Comparison of ENCODE assay signal across 17 cellular contexts in genomic region chr17:64538508-64539120, GRCh38. TPM values are rescaled to one million over a fixed set of nuclear protein-coding genes. Genes with fewer than 3 reads are reported as not detected.
DNase-seq lines count a peak whose midpoint lies in the region; ATAC-seq, FAIRE-seq and TF ChIP-seq lines count a peak whose summit lies in the region.
"Had no signal": no experiment of that assay in that cellular context is flagged by ENCODE, and none has a peak within 500 bp of the region (broad histone marks: within the 10 kb centered on the region; RNA-seq: fewer than 3 reads in every experiment).

No MANE protein-coding gene starts in this region.

- H3K9me1 ChIP-seq in K562 (ENCODE audit: control insufficient read depth, insufficient read depth, low read length), result no peaks in the 10 kb centered on the region

- TF ChIP-seq RAD21 in K562 (CRISPR knock-in tag; conservative IDR thresholded peaks at IDR 0.05 in 1 of 2, IDR thresholded peaks at IDR 0.05 in 1 of 2), result no peak

- no TSS peak for BruUV-seq in K562 (replicated peaks; lab: Mats Ljungman, UMichigan)

- no peaks in the 10 kb centered on the region for H3K9me3 ChIP-seq in K562 (replicated peaks; ENCODE audit: control insufficient read depth, insufficient read depth, low read depth, low read length)

- H3K27me3 ChIP-seq in K562 (ENCODE audit: control insufficient read depth in 2 of 2, insufficient read depth in 2 of 2, low read length in 2 of 2), result no peaks in the 10 kb centered on the region

- H4K20me1 ChIP-seq in K562 (replicated peaks; ENCODE audit: control insufficient read depth, insufficient read depth, low read length), result no peaks in the 10 kb centered on the region

- 89% methylated on average over 7 of the region's 7 CpGs for WGBS in K562 (ENCODE audit: insufficient coverage, low coverage, missing lambda C conversion rate)

- DNase-seq in activated CD4-positive, alpha-beta T cell treated with anti-CD3 and anti-CD28 coated beads, Interleukin-2, amount 10 ng/mL, durations not matched to agents 7 days and 5 days, result no peak
- DNase-seq in activated CD4-positive, alpha-beta T cell treated with anti-CD3 and anti-CD28 coated beads for 4 hours, result no peak
- no peak for DNase-seq in K562 (ENCODE audit: extremely low read depth in 1 of 4, low spot score in 3 of 4)
- DNase-seq in natural killer cell treated with Interleukin-12 subunit alpha and Interleukin-12 subunit beta and Interleukin-15 and Interleukin-18, amount 100 ng/mL, for 72 hours (ENCODE audit: low spot score), result no peak
- no peak for DNase-seq in NCI-H526 (lab: John Stamatoyannopoulos, UW)
- DNase-seq: ACHN; activated CD8-positive, alpha-beta memory T cell treated with anti-CD3 and anti-CD28 coated beads, Interleukin-2, amount 50 U/mL, for 48 hours; aorta; DMS53; mammary epithelial cell; NCI-H187; NCI-H82; trophoblast cell had no signal

- CTCF ChIA-PET in activated CD4-positive, alpha-beta T cell treated with anti-CD3 and anti-CD28 coated beads, Interleukin-2, amount 10 ng/mL, durations not matched to agents 7 days and 5 days (lab: Charles Lee), result interaction anchor here (1.0 to 2.0 kb wide), 3 partner anchors 10 to 47 kb away, joined by 3 to 4 read pairs (median 4); no protein-coding TSS in a partner anchor
- CTCF ChIA-PET in K562 (lab: Yijun Ruan, JAX; ENCODE audit: low intra/inter-chr PET ratio), result interaction anchor here (0.7 kb wide), 1 partner anchor 124 kb away, joined by 3 read pairs; no protein-coding TSS in a partner anchor

- in situ Hi-C loops in K562 (cut with MboI), result no loop called here

- peak; percentile 59 for TF ChIP-seq POLR2A in K562 (conservative IDR thresholded peaks at IDR 0.05)

- H3K27ac Mint-ChIP-seq in activated CD4-positive, alpha-beta T cell treated with anti-CD3 and anti-CD28 coated beads, Interleukin-2, amount 10 ng/mL, durations not matched to agents 7 days and 5 days, result peak overlapping the region; percentile 54
- H3K27ac Mint-ChIP-seq in IgD-negative memory B cell, result peak overlapping the region in 2 of 3 donors; percentile 13 to 35
- H3K27ac Mint-ChIP-seq in natural killer cell treated with Interleukin-12 subunit alpha and Interleukin-12 subunit beta and Interleukin-15 and Interleukin-18, amount 100 ng/mL, for 72 hours, result peak overlapping the region; percentile 5 to 20

- TF ChIP-seq CTCF in K562 (IDR thresholded peaks at IDR 0.05 in 2 of 3, conservative IDR thresholded peaks at IDR 0.05 in 1 of 3; ENCODE audit: insufficient read depth in 2 of 3, low read depth in 1 of 3, low read length in 3 of 3), result no peak

- no peak overlapping the region for H2AFZ ChIP-seq in K562 (ENCODE audit: low read depth, low read length)
- H2AFZ ChIP-seq: parathyroid adenoma had no signal

- no peak for TF ChIP-seq EP300 in K562 (IDR thresholded peaks at IDR 0.05; ENCODE audit: low read length)

- H3K36me3 Mint-ChIP-seq in activated CD4-positive, alpha-beta T cell treated with anti-CD3 and anti-CD28 coated beads, Interleukin-2, amount 10 ng/mL, durations not matched to agents 7 days and 5 days (ENCODE audit: low read depth), result peaks cover 33% of the 10 kb centered on the region
- no peaks in the 10 kb centered on the region for H3K36me3 Mint-ChIP-seq in IgD-negative memory B cell
- H3K36me3 Mint-ChIP-seq in natural killer cell treated with Interleukin-12 subunit alpha and Interleukin-12 subunit beta and Interleukin-15 and Interleukin-18, amount 100 ng/mL, for 72 hours, result peaks cover 12% of the 10 kb centered on the region

- FAIRE-seq in K562 (lab: Jason Lieb, UNC), result no peak

- no peak overlapping the region for H3K4me3 ChIP-seq in K562

- H3K4me2 ChIP-seq in K562 (ENCODE audit: insufficient read depth, low read length), result no peak overlapping the region

- POLR2A ChIA-PET in activated CD4-positive, alpha-beta T cell treated with anti-CD3 and anti-CD28 coated beads, Interleukin-2, amount 10 ng/mL, durations not matched to agents 7 days and 5 days (lab: Charles Lee), result no interaction called here
- POLR2A ChIA-PET in K562 (lab: Yijun Ruan, JAX), result interaction anchor here (0.6 to 2.7 kb wide), 10 partner anchors 9 to 189 kb away, joined by 3 to 15 read pairs (median 4); partner anchors contain the start of genes CEP95 and DDX5

- intact Hi-C loops in K562 (cut with micrococcal nuclease), result loop anchor here (10.0 kb wide), 1 partner anchor 106 kb away; no protein-coding TSS in a partner anchor

- H3K27me3 Mint-ChIP-seq in activated CD4-positive, alpha-beta T cell treated with anti-CD3 and anti-CD28 coated beads, Interleukin-2, amount 10 ng/mL, durations not matched to agents 7 days and 5 days, result no peaks in the 10 kb centered on the region
- H3K27me3 Mint-ChIP-seq in IgD-negative memory B cell, result no peaks in the 10 kb centered on the region
- no peaks in the 10 kb centered on the region for H3K27me3 Mint-ChIP-seq in natural killer cell treated with Interleukin-12 subunit alpha and Interleukin-12 subunit beta and Interleukin-15 and Interleukin-18, amount 100 ng/mL, for 72 hours

- H3K9ac ChIP-seq in K562 (ENCODE audit: insufficient read depth in 1 of 2, low read depth in 2 of 2, low read length in 2 of 2), result no peak overlapping the region
- H3K9ac ChIP-seq: parathyroid adenoma had no signal

- H3K79me2 ChIP-seq in K562 (ENCODE audit: control insufficient read depth, insufficient read depth, low read length), result no peaks in the 10 kb centered on the region
- H3K79me2 ChIP-seq: parathyroid adenoma had no signal

- H3K36me3 ChIP-seq in K562 (ENCODE audit: control insufficient read depth, insufficient read depth, low read length), result peaks cover 68% of the 10 kb centered on the region

- H3K9me3 Mint-ChIP-seq in activated CD4-positive, alpha-beta T cell treated with anti-CD3 and anti-CD28 coated beads, Interleukin-2, amount 10 ng/mL, durations not matched to agents 7 days and 5 days, result no peaks in the 10 kb centered on the region
- H3K9me3 Mint-ChIP-seq in IgD-negative memory B cell, result no peaks in the 10 kb centered on the region
- H3K9me3 Mint-ChIP-seq in natural killer cell treated with Interleukin-12 subunit alpha and Interleukin-12 subunit beta and Interleukin-15 and Interleukin-18, amount 100 ng/mL, for 72 hours, result no peaks in the 10 kb centered on the region

- peaks cover 0 to 19% of the 10 kb centered on the region in 2 experiments; a peak in 3 of 5 replicates for H3K4me1 ChIP-seq in K562 (replicated peaks in 1 of 2; ENCODE audit: control insufficient read depth in 2 of 2, insufficient read depth in 2 of 2, low read length in 2 of 2)
- H3K4me1 ChIP-seq: parathyroid adenoma had no signal

- H3K4me1 Mint-ChIP-seq in activated CD4-positive, alpha-beta T cell treated with anti-CD3 and anti-CD28 coated beads, Interleukin-2, amount 10 ng/mL, durations not matched to agents 7 days and 5 days, result no peaks in the 10 kb centered on the region
- H3K4me1 Mint-ChIP-seq in IgD-negative memory B cell, result peaks cover 0 to 4% (median 0%) of the 10 kb centered on the region in 3 donors
- peaks cover 3 to 4% of the 10 kb centered on the region in 2 donors for H3K4me1 Mint-ChIP-seq in natural killer cell treated with Interleukin-12 subunit alpha and Interleukin-12 subunit beta and Interleukin-15 and Interleukin-18, amount 100 ng/mL, for 72 hours (ENCODE audit: low read depth in 2 of 2)

- no peak overlapping the region for H3K4me3 Mint-ChIP-seq in activated CD4-positive, alpha-beta T cell treated with anti-CD3 and anti-CD28 coated beads, Interleukin-2, amount 10 ng/mL, durations not matched to agents 7 days and 5 days
- peak overlapping the region in 1 of 4 donors; percentile 6 for H3K4me3 Mint-ChIP-seq in IgD-negative memory B cell
- H3K4me3 Mint-ChIP-seq in natural killer cell treated with Interleukin-12 subunit alpha and Interleukin-12 subunit beta and Interleukin-15 and Interleukin-18, amount 100 ng/mL, for 72 hours, result no peak overlapping the region

- ATAC-seq in K562, result no peak
- ATAC-seq in natural killer cell treated with Interleukin-12 subunit alpha and Interleukin-12 subunit beta and Interleukin-15 and Interleukin-18, amount 100 ng/mL, for 72 hours, result no peak
- no peak for ATAC-seq in GM19395 (IDR thresholded peaks at IDR 0.05; ENCODE audit: unreplicated experiment)
- ATAC-seq in GM19397 (IDR thresholded peaks at IDR 0.05; ENCODE audit: unreplicated experiment), result no peak

- no peak overlapping the region for H3K27ac ChIP-seq in K562 (ENCODE audit: extremely low read depth, low read depth, low read length)
- H3K27ac ChIP-seq: parathyroid adenoma had no signal

RNA-seq across cellular contexts. Expression of gene CEP95, which starts 31.8 kb away (rescaled TPM):
- total RNA-seq in activated CD4-positive, alpha-beta T cell treated with anti-CD3 and anti-CD28 coated beads, Interleukin-2, amount 10 ng/mL, durations not matched to agents 7 days and 5 days, result 10 to 100 TPM; 45.4 to 48.1 TPM
- 15.4 TPM for polyA plus RNA-seq in IgD-negative memory B cell
- total RNA-seq in K562 (2011; cell fraction: chromatin; rRNA removed; ENCODE audit: low replicate concordance), result 138 and 394 TPM in 2 replicates
- 72.7 and 85.0 TPM in 2 replicates for total RNA-seq in K562 (2011; cell fraction: nucleolus; rRNA removed)
- 132 and 153 TPM in 2 replicates for total RNA-seq in K562 (2011; cell fraction: nucleoplasm; rRNA removed)
- total RNA-seq in K562 (2014; rRNA removed), result 51.3 and 53.5 TPM in 2 replicates
- 71.8 and 80.0 TPM in 2 replicates for total RNA-seq in K562 (2014; rRNA removed; fragmentation: Illumina TruSeq; extraction: Trizol)
- 50.0 and 57.1 TPM in 2 replicates for total RNA-seq in K562 (2015; rRNA removed; fragmentation: Illumina TruSeq; extraction: Trizol)
- total RNA-seq in K562 (2021), result 48.0 and 48.3 TPM in 2 replicates
- 80.7 and 83.4 TPM in 2 replicates for polyA plus RNA-seq in K562 (2011; rRNA removed)
- polyA plus RNA-seq in K562 (2011; cell fraction: cytosol; rRNA removed), result 9.7 and 20.4 TPM in 2 replicates
- polyA plus RNA-seq in K562 (2011; cell fraction: nucleus; rRNA removed), result 149 and 214 TPM in 2 replicates
- 34.4 and 59.0 TPM in 2 replicates for polyA plus RNA-seq in K562 (2012)
- polyA plus RNA-seq in K562 (2014; fragmentation: Illumina TruSeq; extraction: Trizol), result 54.4 and 56.9 TPM in 2 replicates
- polyA plus RNA-seq in K562 (2014; fragmentation: Nextera tagmentation; extraction: Ambion mirVana), result 10 to 100 TPM; 26.7 to 40.0 TPM
- 61.0 and 75.0 TPM in 2 replicates for polyA plus RNA-seq in K562 (2014; rRNA removed)
- 62.6 and 76.6 TPM in 2 replicates for polyA minus RNA-seq in K562 (2011; rRNA and poly(A)+ RNA removed)
- polyA minus RNA-seq in K562 (2011; cell fraction: cytosol; rRNA and poly(A)+ RNA removed), result 27.3 and 27.7 TPM in 2 replicates
- polyA minus RNA-seq in K562 (2011; cell fraction: nucleus; rRNA and poly(A)+ RNA removed), result 61.9 and 125 TPM in 2 replicates
- 10 to 100 TPM; 47.7 to 74.3 TPM for total RNA-seq in natural killer cell treated with Interleukin-12 subunit alpha and Interleukin-12 subunit beta and Interleukin-15 and Interleukin-18, amount 100 ng/mL, for 72 hours

RNA-seq across cellular contexts. Expression of gene DDX5, which starts 32.5 kb away (rescaled TPM):
- 100 to 1,000 TPM; 797 to 802 TPM for total RNA-seq in activated CD4-positive, alpha-beta T cell treated with anti-CD3 and anti-CD28 coated beads, Interleukin-2, amount 10 ng/mL, durations not matched to agents 7 days and 5 days
- polyA plus RNA-seq in IgD-negative memory B cell, result 1,084 TPM
- total RNA-seq in K562 (2011; cell fraction: chromatin; rRNA removed; ENCODE audit: low replicate concordance), result 1,248 and 2,950 TPM in 2 replicates
- 714 and 743 TPM in 2 replicates for total RNA-seq in K562 (2011; cell fraction: nucleolus; rRNA removed)
- 971 and 1,084 TPM in 2 replicates for total RNA-seq in K562 (2011; cell fraction: nucleoplasm; rRNA removed)
- 239 and 306 TPM in 2 replicates for total RNA-seq in K562 (2014; rRNA removed)
- 411 and 440 TPM in 2 replicates for total RNA-seq in K562 (2014; rRNA removed; fragmentation: Illumina TruSeq; extraction: Trizol)
- total RNA-seq in K562 (2015; rRNA removed; fragmentation: Illumina TruSeq; extraction: Trizol), result 386 and 426 TPM in 2 replicates
- 616 and 622 TPM in 2 replicates for total RNA-seq in K562 (2021)
- polyA plus RNA-seq in K562 (2011; rRNA removed), result 721 and 729 TPM in 2 replicates
- 392 and 499 TPM in 2 replicates for polyA plus RNA-seq in K562 (2011; cell fraction: cytosol; rRNA removed)
- polyA plus RNA-seq in K562 (2011; cell fraction: nucleus; rRNA removed), result 2,138 and 2,865 TPM in 2 replicates
- polyA plus RNA-seq in K562 (2012), result 332 and 354 TPM in 2 replicates
- 579 and 604 TPM in 2 replicates for polyA plus RNA-seq in K562 (2014; fragmentation: Illumina TruSeq; extraction: Trizol)
- 1,000 to 10,000 TPM in 1 of 2 experiments, 100 to 1,000 TPM in 1; 487 to 1,639 TPM for polyA plus RNA-seq in K562 (2014; fragmentation: Nextera tagmentation; extraction: Ambion mirVana)
- 1,331 and 1,452 TPM in 2 replicates for polyA plus RNA-seq in K562 (2014; rRNA removed)
- 481 and 488 TPM in 2 replicates for polyA minus RNA-seq in K562 (2011; rRNA and poly(A)+ RNA removed)
- 167 and 272 TPM in 2 replicates for polyA minus RNA-seq in K562 (2011; cell fraction: cytosol; rRNA and poly(A)+ RNA removed)
- 1,052 and 1,975 TPM in 2 replicates for polyA minus RNA-seq in K562 (2011; cell fraction: nucleus; rRNA and poly(A)+ RNA removed)
- 1,000 to 10,000 TPM in 1 of 2 donors, 100 to 1,000 TPM in 1; 987 to 1,102 TPM for total RNA-seq in natural killer cell treated with Interleukin-12 subunit alpha and Interleukin-12 subunit beta and Interleukin-15 and Interleukin-18, amount 100 ng/mL, for 72 hours

RNA-seq across cellular contexts. Expression of gene POLG2, which starts 41.8 kb away (rescaled TPM):
- 10 to 100 TPM; 36.6 to 37.5 TPM for total RNA-seq in activated CD4-positive, alpha-beta T cell treated with anti-CD3 and anti-CD28 coated beads, Interleukin-2, amount 10 ng/mL, durations not matched to agents 7 days and 5 days
- polyA plus RNA-seq in IgD-negative memory B cell (9.3 TPM), K562 (2011; rRNA removed) (42.8 and 44.8 TPM in 2 replicates), K562 (2014; fragmentation: Illumina TruSeq; extraction: Trizol) (31.0 and 37.4 TPM in 2 replicates), K562 (2014; fragmentation: Nextera tagmentation; extraction: Ambion mirVana) (10 to 100 TPM; 13.4 to 14.6 TPM), K562 (2014; rRNA removed) (41.1 and 43.0 TPM in 2 replicates)
- total RNA-seq in K562 (2011; cell fraction: chromatin; rRNA removed; ENCODE audit: low replicate concordance), result 92.4 and 167 TPM in 2 replicates
- 66.1 and 68.5 TPM in 2 replicates for total RNA-seq in K562 (2011; cell fraction: nucleolus; rRNA removed)
- 74.9 and 93.0 TPM in 2 replicates for total RNA-seq in K562 (2011; cell fraction: nucleoplasm; rRNA removed)
- total RNA-seq in K562 (2014; rRNA removed) (26.6 and 28.8 TPM in 2 replicates), K562 (2014; rRNA removed; fragmentation: Illumina TruSeq; extraction: Trizol) (34.9 and 37.9 TPM in 2 replicates), K562 (2015; rRNA removed; fragmentation: Illumina TruSeq; extraction: Trizol) (36.4 and 37.0 TPM in 2 replicates), K562 (2021) (39.5 and 44.2 TPM in 2 replicates)
- polyA plus RNA-seq in K562 (2011; cell fraction: cytosol; rRNA removed), result 7.8 and 17.8 TPM in 2 replicates
- polyA plus RNA-seq in K562 (2011; cell fraction: nucleus; rRNA removed), result 74.3 and 76.8 TPM in 2 replicates
- polyA plus RNA-seq in K562 (2012), result 32.5 and 35.4 TPM in 2 replicates
- polyA minus RNA-seq in K562 (2011; rRNA and poly(A)+ RNA removed), result 34.0 and 36.5 TPM in 2 replicates
- 12.9 and 15.7 TPM in 2 replicates for polyA minus RNA-seq in K562 (2011; cell fraction: cytosol; rRNA and poly(A)+ RNA removed)
- polyA minus RNA-seq in K562 (2011; cell fraction: nucleus; rRNA and poly(A)+ RNA removed), result 56.1 and 86.0 TPM in 2 replicates
- 10 to 100 TPM; 32.6 to 61.1 TPM for total RNA-seq in natural killer cell treated with Interleukin-12 subunit alpha and Interleukin-12 subunit beta and Interleukin-15 and Interleukin-18, amount 100 ng/mL, for 72 hours
